ENCODE assay signal across 26 cellular contexts in genomic region chr16:11528053-11528452, GRCh38.
"Had no signal": no experiment of that assay in that cellular context is flagged by ENCODE, and none has a peak within 500 bp of the region (broad histone marks: within the 10 kb centered on the region; RNA-seq: fewer than 3 reads in every experiment).

No MANE protein-coding gene starts in this region.

- H3K36me3 ChIP-seq: adrenal gland, SJCRH30 had no signal

- H3K4me3 ChIP-seq: adrenal gland, SJCRH30 had no signal

- H3K4me2 ChIP-seq: SK-N-SH had no signal

- ATAC-seq: activated CD4-positive, CD25-positive, alpha-beta regulatory T cell treated with anti-CD3 and anti-CD28 coated beads, Interleukin-2, amount 50 U/mL, for 24 hours; activated CD8-positive, alpha-beta T cell treated with anti-CD3 and anti-CD28 coated beads, Interleukin-2, amount 10 ng/mL, durations not matched to agents 7 days and 5 days; Panc1 had no signal

- H3K9me3 ChIP-seq: adrenal gland, SJCRH30, SK-N-SH had no signal

- H3K4me1 ChIP-seq: adrenal gland, SJCRH30 had no signal

- H3K27me3 ChIP-seq: SJCRH30 had no signal

- H3K9me2 ChIP-seq: SK-N-SH had no signal

- H3K27ac ChIP-seq: adrenal gland, RWPE1, SJCRH30 had no signal

- DNase-seq: activated CD4-positive, alpha-beta T cell treated with anti-CD3 and anti-CD28 coated beads for 48 hours; activated CD4-positive, alpha-beta T cell treated with anti-CD3 and anti-CD28 coated beads, Interleukin-2, amount 50 U/mL, for 4 hours; activated CD8-positive, alpha-beta memory T cell treated with anti-CD3 and anti-CD28 coated beads, Interleukin-2, amount 50 U/mL, for 48 hours; activated CD8-positive, alpha-beta T cell treated with anti-CD3 and anti-CD28 coated beads, Interleukin-2, amount 10 ng/mL, durations not matched to agents 7 days and 5 days; activated naive CD4-positive, alpha-beta T cell treated with anti-CD3 and anti-CD28 coated beads, Interleukin-2, amount 50 U/mL, for 16 hours; activated naive CD8-positive, alpha-beta T cell treated with anti-CD3 and anti-CD28 coated beads, Interleukin-2, amount 10 ng/mL, durations not matched to agents 7 days and 5 days; activated T-cell treated with anti-CD3 and anti-CD28 coated beads, Interleukin-2, amount 50 U/mL, for 1 hour; adrenal gland; anterior cingulate cortex; cerebellar nuclear complex; MM.1S; NCI-H1092; NCI-H1417; NCI-H2029; NCI-H2107; NCI-H510A treated with DMSO at 0.1 percent for 48 hours; NCI-H69; NK-92 treated with Interleukin-12 subunit alpha and Interleukin-12 subunit beta, amount 100 ng/mL, for 24 hours; OCI-M1; Right ventricle myocardium superior; SJCRH30; SK-N-SH; T-helper 1 cell had no signal

- H3K9ac ChIP-seq: SK-N-SH had no signal
